7 cellular contexts compared by ENCODE assay signal in genomic region chr12:31081274-31081673, GRCh38. TPM values are rescaled to one million over a fixed set of nuclear protein-coding genes. Genes with fewer than 3 reads are reported as not detected.
DNase-seq lines count a peak whose midpoint lies in the region; ATAC-seq and TF ChIP-seq lines count a peak whose summit lies in the region.
"Not testable (repeated sequence)": the region's sequence is repeated elsewhere in the genome, so short reads cannot be mapped to it uniquely, and the experiment has no call there.

No MANE protein-coding gene starts in this region.

- H2BK20ac ChIP-seq in H9 (ENCODE audit: low read depth, low read length, poor library complexity, severe bottlenecking), result not testable (repeated sequence)

- not testable (repeated sequence) for H3K27me3 ChIP-seq in H9 (ENCODE audit: insufficient read depth, low read length); mesendoderm (ENCODE audit: insufficient read depth, low read length, poor library complexity)

- TF ChIP-seq CTCF in H9 (conservative IDR thresholded peaks at IDR 0.05); MCF 10A (IDR thresholded peaks at IDR 0.05; ENCODE audit: unreplicated experiment); epithelial cell of esophagus (IDR thresholded peaks at IDR 0.05; ENCODE audit: insufficient read depth, low read depth, low read length, missing control alignments): not testable (repeated sequence)

- peak overlapping the region in 1 of 2 experiments; percentile 52; a peak in 1 of 5 replicates for H3K4me3 Mint-ChIP-seq in H9
- H3K4me3 Mint-ChIP-seq in T-helper 1 cell treated with Interleukin-12 subunit alpha and Interleukin-12 subunit beta and Interleukin-4 antibody, amounts not matched to agents 30 μg/mL and 1 μg/mL, for 36 hours; activated T-helper 17 cell treated with anti-CD3 and anti-CD28 coated beads, Interleukin-2, amount 50 U/mL, for 72 hours; MCF 10A (ENCODE audit: unreplicated experiment); stimulated activated effector memory CD8-positive, alpha-beta T cell treated with anti-CD3 and anti-CD28 coated beads, Interleukin-12 subunit alpha, Interleukin-12 subunit beta, amount 100 ng/mL, for 72 hours: not testable (repeated sequence)

- not testable (repeated sequence) for H3K79me1 ChIP-seq in H9 (ENCODE audit: insufficient read depth, low read depth, low read length, poor library complexity, severe bottlenecking); mesendoderm (ENCODE audit: low read length)

- H3K4me3 ChIP-seq in epithelial cell of esophagus (ENCODE audit: low read length); mesendoderm (ENCODE audit: low read length): not testable (repeated sequence)

- intact Hi-C loops in MCF 10A (cut with micrococcal nuclease), result not testable (repeated sequence)

- not testable (repeated sequence) for ATAC-seq in activated T-helper 17 cell treated with anti-CD3 and anti-CD28 coated beads, Interleukin-2, amount 50 U/mL, for 72 hours (replicated peaks); stimulated activated effector memory CD8-positive, alpha-beta T cell treated with anti-CD3 and anti-CD28 coated beads, Interleukin-12 subunit alpha, Interleukin-12 subunit beta, amount 100 ng/mL, for 72 hours

- H3K36me3 Mint-ChIP-seq in H9 (ENCODE audit: insufficient read depth in 1 of 3, low read depth in 3 of 3) (peaks cover 33 to 73% (median 66%) of the 10 kb centered on the region in 3 experiments; a peak in 6 of 7 replicates), MCF 10A (ENCODE audit: insufficient read depth, unreplicated experiment) (peaks cover 25% of the 10 kb centered on the region)
- H3K36me3 Mint-ChIP-seq in T-helper 1 cell treated with Interleukin-12 subunit alpha and Interleukin-12 subunit beta and Interleukin-4 antibody, amounts not matched to agents 30 μg/mL and 1 μg/mL, for 36 hours (ENCODE audit: low read depth), result peaks cover 18% of the 10 kb centered on the region
- H3K36me3 Mint-ChIP-seq in activated T-helper 17 cell treated with anti-CD3 and anti-CD28 coated beads, Interleukin-2, amount 50 U/mL, for 72 hours (ENCODE audit: low read depth), result peaks cover 79% of the 10 kb centered on the region
- H3K36me3 Mint-ChIP-seq in stimulated activated effector memory CD8-positive, alpha-beta T cell treated with anti-CD3 and anti-CD28 coated beads, Interleukin-12 subunit alpha, Interleukin-12 subunit beta, amount 100 ng/mL, for 72 hours, result peaks cover 63% of the 10 kb centered on the region

- not testable (repeated sequence) for H3K9ac ChIP-seq in H9 (ENCODE audit: extremely low read depth, insufficient read length, low read length); mesendoderm (ENCODE audit: low read length)

- H3K14ac ChIP-seq in H9 (ENCODE audit: insufficient read depth, low read length), result not testable (repeated sequence)

- not testable (repeated sequence) for H3K4ac ChIP-seq in H9 (ENCODE audit: low read depth, low read length)
- H3K4ac ChIP-seq in mesendoderm (ENCODE audit: low read depth, low read length), result peak overlapping the region; percentile 6

- H3T11ph ChIP-seq in H9 (ENCODE audit: low read length), result not testable (repeated sequence)

- H3K27ac ChIP-seq in H9 (ENCODE audit: insufficient read length, low read depth, low read length); mesendoderm (ENCODE audit: low read depth, low read length): not testable (repeated sequence)

- not testable (repeated sequence) for H3K9me3 Mint-ChIP-seq in H9; T-helper 1 cell treated with Interleukin-12 subunit alpha and Interleukin-12 subunit beta and Interleukin-4 antibody, amounts not matched to agents 30 μg/mL and 1 μg/mL, for 36 hours; activated T-helper 17 cell treated with anti-CD3 and anti-CD28 coated beads, Interleukin-2, amount 50 U/mL, for 72 hours; MCF 10A (ENCODE audit: unreplicated experiment); stimulated activated effector memory CD8-positive, alpha-beta T cell treated with anti-CD3 and anti-CD28 coated beads, Interleukin-12 subunit alpha, Interleukin-12 subunit beta, amount 100 ng/mL, for 72 hours

- H3K4me2 ChIP-seq in H9 (ENCODE audit: insufficient read depth, insufficient read length, low read length); mesendoderm (ENCODE audit: low read length): not testable (repeated sequence)

- not testable (repeated sequence) for H3K9me3 ChIP-seq in H9 (ENCODE audit: control insufficient read depth, low read depth, low read length)

- not testable (repeated sequence) for H4K91ac ChIP-seq in H9 (ENCODE audit: insufficient read length, low read depth, low read length)

- not testable (repeated sequence) for H3K4me1 ChIP-seq in H9 (ENCODE audit: insufficient read depth, low read length); mesendoderm (ENCODE audit: control insufficient read depth, low read depth, low read length)

- not testable (repeated sequence) for DNase-seq in H9; mesendoderm; stimulated activated effector memory CD8-positive, alpha-beta T cell treated with anti-CD3 and anti-CD28 coated beads, Interleukin-12 subunit alpha, Interleukin-12 subunit beta, amount 100 ng/mL, for 72 hours (ENCODE audit: low spot score in 2 of 2)
- DNase-seq in MCF 10A (ENCODE audit: unreplicated experiment) (peak; percentile 1), epithelial cell of esophagus (ENCODE audit: low read depth) (peak; percentile 64)

- H3K36me3 ChIP-seq in mesendoderm (ENCODE audit: control insufficient read depth, insufficient read depth, low read length), result not testable (repeated sequence)

- H3K27ac Mint-ChIP-seq in H9 (peak overlapping the region in 2 of 3 experiments; percentile 76 to 88; a peak in 3 of 7 replicates), MCF 10A (ENCODE audit: low read depth, unreplicated experiment) (peak overlapping the region; percentile 78)
- H3K27ac Mint-ChIP-seq in T-helper 1 cell treated with Interleukin-12 subunit alpha and Interleukin-12 subunit beta and Interleukin-4 antibody, amounts not matched to agents 30 μg/mL and 1 μg/mL, for 36 hours, result peak overlapping the region; percentile 42
- peak overlapping the region; percentile 15 for H3K27ac Mint-ChIP-seq in activated T-helper 17 cell treated with anti-CD3 and anti-CD28 coated beads, Interleukin-2, amount 50 U/mL, for 72 hours
- H3K27ac Mint-ChIP-seq in stimulated activated effector memory CD8-positive, alpha-beta T cell treated with anti-CD3 and anti-CD28 coated beads, Interleukin-12 subunit alpha, Interleukin-12 subunit beta, amount 100 ng/mL, for 72 hours, result peak overlapping the region; percentile 86

- H4K20me1 ChIP-seq in H9 (ENCODE audit: control insufficient read depth, insufficient read depth, insufficient read length), result not testable (repeated sequence)

- H2BK5ac ChIP-seq in H9 (ENCODE audit: insufficient read length, low read length); mesendoderm (ENCODE audit: low read length): not testable (repeated sequence)

- H3K4me1 Mint-ChIP-seq in H9, result peaks cover 23 to 29% of the 10 kb centered on the region in 2 experiments
- peaks cover 12% of the 10 kb centered on the region for H3K4me1 Mint-ChIP-seq in T-helper 1 cell treated with Interleukin-12 subunit alpha and Interleukin-12 subunit beta and Interleukin-4 antibody, amounts not matched to agents 30 μg/mL and 1 μg/mL, for 36 hours (ENCODE audit: low read depth)
- peaks cover 10% of the 10 kb centered on the region for H3K4me1 Mint-ChIP-seq in activated T-helper 17 cell treated with anti-CD3 and anti-CD28 coated beads, Interleukin-2, amount 50 U/mL, for 72 hours
- peaks cover 18% of the 10 kb centered on the region for H3K4me1 Mint-ChIP-seq in MCF 10A (ENCODE audit: insufficient read depth, unreplicated experiment)
- peaks cover 27% of the 10 kb centered on the region for H3K4me1 Mint-ChIP-seq in stimulated activated effector memory CD8-positive, alpha-beta T cell treated with anti-CD3 and anti-CD28 coated beads, Interleukin-12 subunit alpha, Interleukin-12 subunit beta, amount 100 ng/mL, for 72 hours

- not testable (repeated sequence) for H3K79me2 ChIP-seq in H9 (ENCODE audit: insufficient read depth, low read length); mesendoderm (ENCODE audit: control insufficient read depth, insufficient read depth, low read length)

- H4K5ac ChIP-seq in H9 (ENCODE audit: insufficient read length, low read depth, low read length); mesendoderm (ENCODE audit: low read length): not testable (repeated sequence)

- POLR2A ChIA-PET in MCF 10A (lab: Yijun Ruan, JAX), result not testable (repeated sequence)

- not testable (repeated sequence) for BruUV-seq in MCF 10A (replicated peaks; lab: Mats Ljungman, UMichigan)

- not testable (repeated sequence) for H4K8ac ChIP-seq in H9 (replicated peaks; ENCODE audit: insufficient read length, low read depth, low read length); mesendoderm (ENCODE audit: low read depth, low read length)

- not testable (repeated sequence) for H3K18ac ChIP-seq in H9 (ENCODE audit: insufficient read length, low read depth, low read length); mesendoderm (ENCODE audit: low read length)

- not testable (repeated sequence) for H2BK120ac ChIP-seq in H9 (ENCODE audit: low read depth, low read length, poor library complexity, severe bottlenecking); mesendoderm (ENCODE audit: low read depth, low read length)

- WGBS in H9 (ENCODE audit: extremely low coverage, insufficient read length, low lambda C conversion rate), result no CpG with 5 or more reads among the region's 6 CpGs
- no CpG with 5 or more reads among the region's 6 CpGs for WGBS in mesendoderm (ENCODE audit: extremely low coverage, insufficient coverage, low lambda C conversion rate)

- not testable (repeated sequence) for H2BK15ac ChIP-seq in H9 (ENCODE audit: low read depth, low read length); mesendoderm (replicated peaks; ENCODE audit: low read depth)

- H3K56ac ChIP-seq in H9 (ENCODE audit: insufficient read length, low read depth, low read length), result not testable (repeated sequence)
- H3K56ac ChIP-seq in mesendoderm (ENCODE audit: low read length), result peak overlapping the region; percentile 58

- not testable (repeated sequence) for H3K27me3 Mint-ChIP-seq in H9 (ENCODE audit: low read depth); T-helper 1 cell treated with Interleukin-12 subunit alpha and Interleukin-12 subunit beta and Interleukin-4 antibody, amounts not matched to agents 30 μg/mL and 1 μg/mL, for 36 hours (ENCODE audit: low read depth); activated T-helper 17 cell treated with anti-CD3 and anti-CD28 coated beads, Interleukin-2, amount 50 U/mL, for 72 hours; MCF 10A (ENCODE audit: insufficient read depth, unreplicated experiment)

- H3K23ac ChIP-seq in H9 (ENCODE audit: insufficient read length, low read depth, low read length); mesendoderm (ENCODE audit: low read length): not testable (repeated sequence)

- not testable (repeated sequence) for H3K23me2 ChIP-seq in H9 (ENCODE audit: insufficient read length, low read depth, low read length, poor library complexity, severe bottlenecking)

- not testable (repeated sequence) for H2AFZ ChIP-seq in H9 (ENCODE audit: low read length)

- not testable (repeated sequence) for H2BK12ac ChIP-seq in H9 (ENCODE audit: insufficient read length, low read depth, low read length)

- CTCF ChIA-PET in MCF 10A (lab: Yijun Ruan, JAX), result not testable (repeated sequence)

- H2AK5ac ChIP-seq in H9 (ENCODE audit: insufficient read length, low read length); mesendoderm (ENCODE audit: low read length): not testable (repeated sequence)

RNA-seq across cellular contexts. Expression of gene DDX11, which starts 7.6 kb away (rescaled TPM):
- total RNA-seq in H9 (2021) (175 and 183 TPM in 2 replicates), MCF 10A (2022) (47.8 and 48.7 TPM in 2 replicates)
- 100 to 1,000 TPM; 147 to 149 TPM for total RNA-seq in activated T-helper 17 cell treated with anti-CD3 and anti-CD28 coated beads, Interleukin-2, amount 50 U/mL, for 72 hours
- 34.5 TPM for polyA plus RNA-seq in mesendoderm (2013, experiment 1 of 2)
- 34.8 TPM for polyA plus RNA-seq in mesendoderm (2013, experiment 2 of 2)

Comparison
In these comparisons a context has a peak if more than half of its experiments do, and no peak if none do; other contexts are left out.
1. H3K27ac Mint-ChIP-seq: peak in every context shown above with its lines; median percentile 86 in stimulated activated effector memory CD8-positive, alpha-beta T cell treated with anti-CD3 and anti-CD28 coated beads, Interleukin-12 subunit alpha, Interleukin-12 subunit beta, amount 100 ng/mL, for 72 hours; 82 in H9; 78 in MCF 10A; 42 in T-helper 1 cell treated with Interleukin-12 subunit alpha and Interleukin-12 subunit beta and Interleukin-4 antibody, amounts not matched to agents 30 μg/mL and 1 μg/mL, for 36 hours; 15 in activated T-helper 17 cell treated with anti-CD3 and anti-CD28 coated beads, Interleukin-2, amount 50 U/mL, for 72 hours.